Comparison of ENCODE assay signal across 12 cellular contexts in genomic region chr11:3911908-3912505, GRCh38.
"Had no signal": no experiment of that assay in that cellular context is flagged by ENCODE, and none has a peak within 500 bp of the region (broad histone marks: within the 10 kb centered on the region; RNA-seq: fewer than 3 reads in every experiment).

No MANE protein-coding gene starts in this region.

- H3K9me3 Mint-ChIP-seq: activated naive CD4-positive, alpha-beta T cell treated with anti-CD3 and anti-CD28 coated beads, Interleukin-2, amount 50 U/mL, for 72 hours; brain had no signal

- H3K4me1 Mint-ChIP-seq: brain had no signal

- H3K27me3 Mint-ChIP-seq: brain had no signal

- H3K9me3 ChIP-seq: pancreas, suprapubic skin had no signal

- H3K4me3 Mint-ChIP-seq: brain had no signal

- H3K27ac Mint-ChIP-seq: brain had no signal

- ATAC-seq: activated naive CD4-positive, alpha-beta T cell treated with anti-CD3 and anti-CD28 coated beads, Interleukin-2, amount 50 U/mL, for 72 hours; pancreas had no signal

- H3K36me3 Mint-ChIP-seq: activated naive CD4-positive, alpha-beta T cell treated with anti-CD3 and anti-CD28 coated beads, Interleukin-2, amount 50 U/mL, for 72 hours; brain had no signal

- DNase-seq: activated effector memory CD4-positive, alpha-beta T cell treated with Interleukin-2 at 50 U/mL for 16 hours; central memory CD4-positive, alpha-beta T cell; effector CD8-positive, alpha-beta T cell; foreskin fibroblast; kidney glomerular epithelial cell; pancreas; stimulated activated CD4-positive, alpha-beta T cell treated with anti-CD3 and anti-CD28 coated beads, Interleukin-2, amount 100 ng/mL, for 48 hours; stimulated activated naive CD4-positive, alpha-beta T cell treated with Interleukin-2 at 50 U/mL for 16 hours; trophoblast cell had no signal
